ENCODE assay signal across 1 cellular context in genomic region chr18:77080283-77080682, GRCh38.
TF ChIP-seq lines count a peak whose summit lies in the region.

No MANE protein-coding gene starts in this region.

TF ChIP-seq in GM12878, 131 proteins besides CTCF, POLR2A, EP300 and RAD21 (continued from another document and continues in another):
- TF ChIP-seq SKIL (IDR thresholded peaks at IDR 0.05; ENCODE audit: low read depth, poor library complexity, severe bottlenecking) = peak; percentile 84
- no peak for TF ChIP-seq ATF3 (IDR thresholded peaks at IDR 0.05; ENCODE audit: borderline replicate concordance, extremely low read depth, low read depth, low read length)
- no peak for TF ChIP-seq ZBTB40 (IDR thresholded peaks at IDR 0.05; ENCODE audit: borderline replicate concordance)
- TF ChIP-seq TAF1 (IDR thresholded peaks at IDR 0.05; ENCODE audit: borderline replicate concordance, low read depth, low read length) = no peak
- no peak for TF ChIP-seq BRCA1 (IDR thresholded peaks at IDR 0.05; ENCODE audit: low read depth, low read length)
- no peak for TF ChIP-seq NR2C2 (IDR thresholded peaks at IDR 0.05; ENCODE audit: borderline replicate concordance, control insufficient read depth, insufficient read length, low read depth)
- TF ChIP-seq ZZZ3 (IDR thresholded peaks at IDR 0.05; ENCODE audit: control insufficient read depth, insufficient read length, low read depth) = no peak
- TF ChIP-seq CREB1 (IDR thresholded peaks at IDR 0.05; ENCODE audit: low read depth) = no peak
- no peak for TF ChIP-seq HCFC1 (IDR thresholded peaks at IDR 0.05; ENCODE audit: low read length)
- TF ChIP-seq IKZF2 (IDR thresholded peaks at IDR 0.05) = peak; percentile 43 to 70; a peak in 2 of 4 replicates
- TF ChIP-seq YBX1 (IDR thresholded peaks at IDR 0.05) = no peak
- no peak for TF ChIP-seq SIN3A (IDR thresholded peaks at IDR 0.05; ENCODE audit: low read depth, low read length)
- TF ChIP-seq CBX3 (IDR thresholded peaks at IDR 0.05; ENCODE audit: borderline replicate concordance, low read depth) = no peak
- no peak for TF ChIP-seq USF2 (IDR thresholded peaks at IDR 0.05; ENCODE audit: borderline replicate concordance, low read depth, low read length)
- no peak for TF ChIP-seq ESRRA (IDR thresholded peaks at IDR 0.05; ENCODE audit: low read length)
- TF ChIP-seq ETV6 (conservative IDR thresholded peaks at IDR 0.05 in 1 of 2, IDR thresholded peaks at IDR 0.05 in 1 of 2; ENCODE audit: borderline replicate concordance in 1 of 2, low read depth in 1 of 2) = 0 out of 4 replicates have a peak, but pooled peaks of 1 of the 2 experiments have one; percentile 10
- TF ChIP-seq BHLHE40 (IDR thresholded peaks at IDR 0.05; ENCODE audit: borderline replicate concordance in 1 of 2, low read depth in 2 of 2, low read length in 1 of 2) = 0 out of 4 replicates have a peak, but pooled peaks of 1 of the 2 experiments have one; percentile 14
- no peak for TF ChIP-seq IRF5 (IDR thresholded peaks at IDR 0.05; ENCODE audit: borderline replicate concordance)
- TF ChIP-seq PML (IDR thresholded peaks at IDR 0.05; ENCODE audit: low read length) = no peak
- no peak for TF ChIP-seq ZNF622 (IDR thresholded peaks at IDR 0.05)
- TF ChIP-seq MEF2B (IDR thresholded peaks at IDR 0.05; ENCODE audit: partially characterized antibody, poor library complexity, severe bottlenecking) = peak; percentile 66
- TF ChIP-seq CHD4 (IDR thresholded peaks at IDR 0.05) = no peak
- TF ChIP-seq E2F8 (IDR thresholded peaks at IDR 0.05; ENCODE audit: low read depth, partially characterized antibody) = no peak
- no peak for TF ChIP-seq POLR2AphosphoS2 (IDR thresholded peaks at IDR 0.05; ENCODE audit: low read depth, low read length)
- TF ChIP-seq STAT3 (IDR thresholded peaks at IDR 0.05; ENCODE audit: low read depth, low read length) = no peak
- TF ChIP-seq ZNF592 (IDR thresholded peaks at IDR 0.05) = no peak
- TF ChIP-seq SREBF2 (IDR thresholded peaks at IDR 0.05; ENCODE audit: low read length) = no peak
- no peak for TF ChIP-seq ELK1 (IDR thresholded peaks at IDR 0.05; ENCODE audit: low read depth, low read length)
- TF ChIP-seq IRF4 (IDR thresholded peaks at IDR 0.05; ENCODE audit: low read depth, low read length) = no peak
- no peak for TF ChIP-seq GABPA (IDR thresholded peaks at IDR 0.05; ENCODE audit: low read depth)
- TF ChIP-seq PAX5 (IDR thresholded peaks at IDR 0.05; ENCODE audit: borderline replicate concordance, low read depth, low read length) = no peak
- TF ChIP-seq ZNF687 (IDR thresholded peaks at IDR 0.05) = peak; percentile 24; the same call in 1 of the 2 replicates
- no peak for TF ChIP-seq HDGF (IDR thresholded peaks at IDR 0.05)
